35 cellular contexts compared by ENCODE assay signal in the genomic region with DNA sequence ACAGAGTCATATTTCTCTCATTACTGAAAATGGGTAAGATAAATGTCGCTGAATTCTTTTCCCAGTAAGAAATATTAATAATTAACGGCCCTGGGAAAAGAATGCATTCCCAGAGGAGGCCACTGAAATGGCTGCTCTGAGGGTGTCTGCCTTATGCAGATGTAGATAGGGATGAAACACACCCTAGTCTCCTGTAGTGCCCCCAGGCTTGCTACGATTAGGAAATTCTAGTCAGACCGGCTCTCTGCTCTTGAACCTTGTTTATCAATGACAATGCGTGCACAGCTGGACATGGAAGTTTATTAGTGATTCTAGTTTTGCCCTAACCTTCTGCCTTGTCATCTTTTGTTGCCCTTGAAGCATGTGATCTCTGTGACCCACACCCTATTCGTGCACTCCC.
"Had no signal": no experiment of that assay in that cellular context is flagged by ENCODE, and none has a peak within 500 bp of the region (broad histone marks: within the 10 kb centered on the region; RNA-seq: fewer than 3 reads in every experiment).

No MANE protein-coding gene starts in this region.

- H3K4me3 Mint-ChIP-seq: activated CD4-positive, alpha-beta memory T cell treated with anti-CD3 and anti-CD28 coated beads, Interleukin-2, amount 10 ng/mL, durations not matched to agents 7 days and 5 days; activated CD4-positive, alpha-beta T cell treated with anti-CD3 and anti-CD28 coated beads for 36 hours; activated CD4-positive, alpha-beta T cell treated with anti-CD3 and anti-CD28 coated beads, Interleukin-2, amount 10 ng/mL, durations not matched to agents 7 days and 5 days; activated CD8-positive, alpha-beta memory T cell treated with anti-CD3 and anti-CD28 coated beads, Interleukin-2, amount 10 ng/mL, durations not matched to agents 7 days and 5 days; activated CD8-positive, alpha-beta T cell treated with anti-CD3 and anti-CD28 coated beads, Interleukin-2, amount 10 ng/mL, durations not matched to agents 7 days and 5 days; activated naive CD4-positive, alpha-beta T cell treated with anti-CD3 and anti-CD28 coated beads, Interleukin-2, amount 10 ng/mL, durations not matched to agents 7 days and 5 days; activated naive CD4-positive, alpha-beta T cell treated with anti-CD3 and anti-CD28 coated beads, Interleukin-2, amount 50 U/mL, for 24 hours; activated naive CD8-positive, alpha-beta T cell; activated naive CD8-positive, alpha-beta T cell treated with anti-CD3 and anti-CD28 coated beads, Interleukin-2, amount 10 ng/mL, durations not matched to agents 7 days and 5 days; activated naive CD8-positive, alpha-beta T cell treated with anti-CD3 and anti-CD28 coated beads, Interleukin-2, amount 50 U/mL, for 24 hours; activated T-cell treated with anti-CD3 and anti-CD28 coated beads, Interleukin-2, amount 50 U/mL, for 24 hours; T-helper 1 cell treated with Interleukin-12 subunit alpha and Interleukin-12 subunit beta and Interleukin-4 antibody, amounts not matched to agents 30 μg/mL and 1 μg/mL, for 36 hours; T-helper 2 cell treated with Interferon-gamma antibody and Interleukin-4, amounts not matched to agents 5 μg/mL and 100 μg/mL, for 36 hours; WTC11 had no signal

- H3K9me3 ChIP-seq: body of pancreas, breast epithelium had no signal

- H3K36me3 ChIP-seq: brain microvascular endothelial cell, breast epithelium, WERI-Rb-1 had no signal

- H3K4me3 ChIP-seq: body of pancreas, breast epithelium had no signal

- H3K27ac Mint-ChIP-seq: activated CD4-positive, alpha-beta memory T cell treated with anti-CD3 and anti-CD28 coated beads, Interleukin-2, amount 10 ng/mL, durations not matched to agents 7 days and 5 days; activated CD4-positive, alpha-beta T cell treated with anti-CD3 and anti-CD28 coated beads for 36 hours; activated CD4-positive, alpha-beta T cell treated with anti-CD3 and anti-CD28 coated beads, Interleukin-2, amount 10 ng/mL, durations not matched to agents 7 days and 5 days; activated CD8-positive, alpha-beta memory T cell treated with anti-CD3 and anti-CD28 coated beads, Interleukin-2, amount 10 ng/mL, durations not matched to agents 7 days and 5 days; activated CD8-positive, alpha-beta T cell treated with anti-CD3 and anti-CD28 coated beads, Interleukin-2, amount 10 ng/mL, durations not matched to agents 7 days and 5 days; activated naive CD4-positive, alpha-beta T cell treated with anti-CD3 and anti-CD28 coated beads, Interleukin-2, amount 10 ng/mL, durations not matched to agents 7 days and 5 days; activated naive CD4-positive, alpha-beta T cell treated with anti-CD3 and anti-CD28 coated beads, Interleukin-2, amount 50 U/mL, for 24 hours; activated naive CD8-positive, alpha-beta T cell; activated naive CD8-positive, alpha-beta T cell treated with anti-CD3 and anti-CD28 coated beads, Interleukin-2, amount 10 ng/mL, durations not matched to agents 7 days and 5 days; activated naive CD8-positive, alpha-beta T cell treated with anti-CD3 and anti-CD28 coated beads, Interleukin-2, amount 50 U/mL, for 24 hours; activated T-cell treated with anti-CD3 and anti-CD28 coated beads, Interleukin-2, amount 50 U/mL, for 24 hours; activated T-helper 2 cell treated with anti-CD3 and anti-CD28 coated beads, Interferon-gamma antibody, Interleukin-2, Interleukin-4, amounts not matched to agents 10 μg/mL and 5 μg/mL and 100 μg/mL, durations not matched to agents 14 hours and 24 hours and 36 hours; T-helper 1 cell treated with Interleukin-12 subunit alpha and Interleukin-12 subunit beta and Interleukin-4 antibody, amounts not matched to agents 30 μg/mL and 1 μg/mL, for 36 hours; T-helper 2 cell treated with Interferon-gamma antibody and Interleukin-4, amounts not matched to agents 5 μg/mL and 100 μg/mL, for 36 hours; WTC11 had no signal

- H3K9me3 Mint-ChIP-seq: activated naive CD8-positive, alpha-beta T cell treated with anti-CD3 and anti-CD28 coated beads, Interleukin-2, amount 10 ng/mL, durations not matched to agents 7 days and 5 days had no signal

- H3K27ac ChIP-seq: body of pancreas, brain microvascular endothelial cell, breast epithelium, WERI-Rb-1 had no signal

- H3K27me3 ChIP-seq: body of pancreas, brain microvascular endothelial cell, breast epithelium had no signal

- H3K4me1 ChIP-seq: body of pancreas, breast epithelium had no signal

- H3K36me3 Mint-ChIP-seq: activated CD8-positive, alpha-beta memory T cell treated with anti-CD3 and anti-CD28 coated beads, Interleukin-2, amount 10 ng/mL, durations not matched to agents 7 days and 5 days; activated naive CD4-positive, alpha-beta T cell treated with anti-CD3 and anti-CD28 coated beads, Interleukin-2, amount 10 ng/mL, durations not matched to agents 7 days and 5 days; activated naive CD4-positive, alpha-beta T cell treated with anti-CD3 and anti-CD28 coated beads, Interleukin-2, amount 50 U/mL, for 24 hours; activated naive CD8-positive, alpha-beta T cell; activated naive CD8-positive, alpha-beta T cell treated with anti-CD3 and anti-CD28 coated beads, Interleukin-2, amount 10 ng/mL, durations not matched to agents 7 days and 5 days had no signal

- H3K27me3 Mint-ChIP-seq: activated CD4-positive, alpha-beta memory T cell treated with anti-CD3 and anti-CD28 coated beads, Interleukin-2, amount 10 ng/mL, durations not matched to agents 7 days and 5 days; activated CD4-positive, alpha-beta T cell treated with anti-CD3 and anti-CD28 coated beads for 36 hours; activated CD4-positive, alpha-beta T cell treated with anti-CD3 and anti-CD28 coated beads, Interleukin-2, amount 10 ng/mL, durations not matched to agents 7 days and 5 days; activated CD8-positive, alpha-beta memory T cell treated with anti-CD3 and anti-CD28 coated beads, Interleukin-2, amount 10 ng/mL, durations not matched to agents 7 days and 5 days; activated naive CD4-positive, alpha-beta T cell treated with anti-CD3 and anti-CD28 coated beads, Interleukin-2, amount 10 ng/mL, durations not matched to agents 7 days and 5 days; activated naive CD4-positive, alpha-beta T cell treated with anti-CD3 and anti-CD28 coated beads, Interleukin-2, amount 50 U/mL, for 24 hours; activated naive CD8-positive, alpha-beta T cell; activated naive CD8-positive, alpha-beta T cell treated with anti-CD3 and anti-CD28 coated beads, Interleukin-2, amount 10 ng/mL, durations not matched to agents 7 days and 5 days; activated naive CD8-positive, alpha-beta T cell treated with anti-CD3 and anti-CD28 coated beads, Interleukin-2, amount 50 U/mL, for 24 hours; activated T-cell treated with anti-CD3 and anti-CD28 coated beads, Interleukin-2, amount 50 U/mL, for 24 hours had no signal

- H3K4me1 Mint-ChIP-seq: activated CD4-positive, alpha-beta memory T cell treated with anti-CD3 and anti-CD28 coated beads, Interleukin-2, amount 10 ng/mL, durations not matched to agents 7 days and 5 days; activated CD4-positive, alpha-beta T cell treated with anti-CD3 and anti-CD28 coated beads for 36 hours; activated CD4-positive, alpha-beta T cell treated with anti-CD3 and anti-CD28 coated beads, Interleukin-2, amount 10 ng/mL, durations not matched to agents 7 days and 5 days; activated CD8-positive, alpha-beta memory T cell treated with anti-CD3 and anti-CD28 coated beads, Interleukin-2, amount 10 ng/mL, durations not matched to agents 7 days and 5 days; activated naive CD4-positive, alpha-beta T cell treated with anti-CD3 and anti-CD28 coated beads, Interleukin-2, amount 10 ng/mL, durations not matched to agents 7 days and 5 days; activated naive CD4-positive, alpha-beta T cell treated with anti-CD3 and anti-CD28 coated beads, Interleukin-2, amount 50 U/mL, for 24 hours; activated naive CD8-positive, alpha-beta T cell treated with anti-CD3 and anti-CD28 coated beads, Interleukin-2, amount 10 ng/mL, durations not matched to agents 7 days and 5 days; activated naive CD8-positive, alpha-beta T cell treated with anti-CD3 and anti-CD28 coated beads, Interleukin-2, amount 50 U/mL, for 24 hours; WTC11 had no signal

- DNase-seq: activated CD4-positive, alpha-beta memory T cell treated with anti-CD3 and anti-CD28 coated beads, Interleukin-2, amount 10 ng/mL, durations not matched to agents 7 days and 5 days; activated CD4-positive, alpha-beta T cell treated with anti-CD3 and anti-CD28 coated beads for 1 hour; activated CD4-positive, alpha-beta T cell treated with anti-CD3 and anti-CD28 coated beads for 36 hours; activated CD4-positive, alpha-beta T cell treated with anti-CD3 and anti-CD28 coated beads for 48 hours; activated CD4-positive, alpha-beta T cell treated with anti-CD3 and anti-CD28 coated beads, Interleukin-2, amount 10 ng/mL, durations not matched to agents 7 days and 5 days; activated CD4-positive, alpha-beta T cell treated with anti-CD3 and anti-CD28 coated beads, Interleukin-2, amount 50 U/mL, for 48 hours; activated CD4-positive, CD25-positive, alpha-beta regulatory T cell; activated CD8-positive, alpha-beta memory T cell treated with anti-CD3 and anti-CD28 coated beads for 24 hours; activated CD8-positive, alpha-beta memory T cell treated with anti-CD3 and anti-CD28 coated beads, Interleukin-2, amount 10 ng/mL, durations not matched to agents 7 days and 5 days; activated CD8-positive, alpha-beta memory T cell treated with anti-CD3 and anti-CD28 coated beads, Interleukin-2, amount 50 U/mL, for 48 hours; activated CD8-positive, alpha-beta T cell treated with anti-CD3 and anti-CD28 coated beads, Interleukin-2, amount 10 ng/mL, durations not matched to agents 7 days and 5 days; activated effector memory CD4-positive, alpha-beta T cell treated with Interleukin-2 at 50 U/mL for 16 hours; activated gamma-delta T cell; activated naive CD4-positive, alpha-beta T cell treated with anti-CD3 and anti-CD28 coated beads, Interleukin-2, amount 10 ng/mL, durations not matched to agents 7 days and 5 days; activated naive CD4-positive, alpha-beta T cell treated with Interleukin-2 at 50 U/mL for 16 hours; activated naive CD8-positive, alpha-beta T cell treated with anti-CD3 and anti-CD28 coated beads, Interleukin-2, amount 10 ng/mL, durations not matched to agents 7 days and 5 days; activated naive CD8-positive, alpha-beta T cell treated with anti-CD3 and anti-CD28 coated beads, Interleukin-2, amount 50 U/mL, for 24 hours; activated T-cell treated with anti-CD3 and anti-CD28 coated beads, Interleukin-2, amount 50 U/mL, for 24 hours; activated T-cell treated with anti-CD3 and anti-CD28 coated beads, Interleukin-2, amount 50 U/mL, for 48 hours; amygdala; anterior cingulate cortex; body of pancreas; brain microvascular endothelial cell; central memory CD4-positive, alpha-beta T cell; T-helper 1 cell; T-helper 2 cell; T-helper 9 cell had no signal
